7 cellular contexts compared by ENCODE assay signal in the genomic region with DNA sequence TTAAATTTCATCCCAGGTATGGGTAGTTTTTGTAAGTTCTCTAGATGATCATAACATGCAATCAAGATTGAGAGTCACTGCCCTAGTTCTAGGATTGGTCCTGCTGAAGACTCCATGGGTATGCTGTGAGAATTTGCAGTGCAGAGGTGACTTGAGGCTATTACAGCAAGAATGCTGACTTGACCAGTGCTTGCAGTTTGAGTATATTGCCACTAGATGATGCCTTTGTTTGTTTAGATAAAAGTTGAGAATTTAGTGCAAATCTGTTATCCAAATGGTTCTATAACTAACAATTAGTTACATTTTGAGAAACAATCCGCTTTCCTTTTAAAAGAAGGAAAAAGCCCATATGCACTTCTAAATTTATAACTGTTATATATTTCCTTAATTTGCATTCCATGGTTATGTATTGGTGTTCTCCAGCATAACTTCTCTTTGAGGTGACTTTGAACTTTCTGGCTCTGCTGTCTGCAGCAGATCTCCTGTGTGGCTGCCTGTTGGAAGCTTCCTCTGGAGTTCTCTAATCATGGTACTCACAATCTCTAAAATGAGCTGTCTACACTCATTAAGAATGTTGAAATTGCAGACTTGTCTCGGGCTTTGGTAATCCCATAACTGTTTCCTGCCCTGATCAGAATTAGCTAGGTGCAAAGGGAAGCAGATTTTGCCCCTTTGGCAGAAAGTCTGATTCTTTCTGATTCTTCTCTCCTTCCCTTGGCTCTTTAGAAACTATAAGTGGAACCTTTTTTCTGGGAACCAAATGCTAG. TPM values are rescaled to one million over a fixed set of nuclear protein-coding genes. Genes with fewer than 3 reads are reported as not detected.
DNase-seq lines count a peak whose midpoint lies in the region; ATAC-seq and TF ChIP-seq lines count a peak whose summit lies in the region.

No MANE protein-coding gene starts in this region.

- no peaks in the 10 kb centered on the region for H3K79me2 ChIP-seq in mesendoderm (ENCODE audit: control insufficient read depth, insufficient read depth, low read length)

- peak overlapping the region in 1 of 5 experiments; percentile 53 for H3K27ac Mint-ChIP-seq in brain
- no peak overlapping the region for H3K27ac Mint-ChIP-seq in activated T-helper 1 cell treated with anti-CD3 and anti-CD28 coated beads, Interleukin-12 subunit alpha, Interleukin-12 subunit beta, Interleukin-2, Interleukin-4 antibody, amounts not matched to agents 30 ng/mL and 10 ng/mL and 1 ng/mL, durations not matched to agents 14 hours and 24 hours and 36 hours

- peaks cover 13% of the 10 kb centered on the region for H3K36me3 ChIP-seq in mesendoderm (ENCODE audit: control insufficient read depth, insufficient read depth, low read length)

- H4K8ac ChIP-seq in mesendoderm (ENCODE audit: low read depth, low read length) = no peak overlapping the region

- no peak overlapping the region for H3K4me2 ChIP-seq in mesendoderm (ENCODE audit: low read length)

- no peaks in the 10 kb centered on the region for H3K9me3 Mint-ChIP-seq in brain
- no peaks in the 10 kb centered on the region for H3K9me3 Mint-ChIP-seq in activated T-helper 1 cell treated with anti-CD3 and anti-CD28 coated beads, Interleukin-12 subunit alpha, Interleukin-12 subunit beta, Interleukin-2, Interleukin-4 antibody, amounts not matched to agents 30 ng/mL and 10 ng/mL and 1 ng/mL, durations not matched to agents 14 hours and 24 hours and 36 hours

- no peak overlapping the region for H3K23ac ChIP-seq in mesendoderm (ENCODE audit: low read length)

- no peak overlapping the region for H3K18ac ChIP-seq in mesendoderm (ENCODE audit: low read length)

- ATAC-seq in GM21786 (IDR thresholded peaks at IDR 0.05; ENCODE audit: unreplicated experiment) = no peak

- H3K9ac ChIP-seq in mesendoderm (ENCODE audit: low read length) = no peak overlapping the region

- H3K56ac ChIP-seq in mesendoderm (ENCODE audit: low read length) = no peak overlapping the region

- peaks cover 14% of the 10 kb centered on the region for H3K36me3 Mint-ChIP-seq in brain
- peaks cover 34% of the 10 kb centered on the region for H3K36me3 Mint-ChIP-seq in activated T-helper 1 cell treated with anti-CD3 and anti-CD28 coated beads, Interleukin-12 subunit alpha, Interleukin-12 subunit beta, Interleukin-2, Interleukin-4 antibody, amounts not matched to agents 30 ng/mL and 10 ng/mL and 1 ng/mL, durations not matched to agents 14 hours and 24 hours and 36 hours (ENCODE audit: low read depth)

- H3K4me3 Mint-ChIP-seq in brain = no peak overlapping the region
- no peak overlapping the region for H3K4me3 Mint-ChIP-seq in activated T-helper 1 cell treated with anti-CD3 and anti-CD28 coated beads, Interleukin-12 subunit alpha, Interleukin-12 subunit beta, Interleukin-2, Interleukin-4 antibody, amounts not matched to agents 30 ng/mL and 10 ng/mL and 1 ng/mL, durations not matched to agents 14 hours and 24 hours and 36 hours

- no peaks in the 10 kb centered on the region for H3K4me1 ChIP-seq in mesendoderm (ENCODE audit: control insufficient read depth, low read depth, low read length)

- H3K4me3 ChIP-seq in mesendoderm (ENCODE audit: low read length) = no peak overlapping the region

- TF ChIP-seq CTCF in brain (conservative IDR thresholded peaks at IDR 0.05) = peak; percentile 46 to 47

- no peak overlapping the region for H4K5ac ChIP-seq in mesendoderm (ENCODE audit: low read length)

- H3K79me1 ChIP-seq in mesendoderm (ENCODE audit: low read length) = peaks cover 5% of the 10 kb centered on the region

- H2AK5ac ChIP-seq in mesendoderm (ENCODE audit: low read length) = no peak overlapping the region

- no peak overlapping the region for H2BK5ac ChIP-seq in mesendoderm (ENCODE audit: low read length)

- intact Hi-C loops in activated T-helper 1 cell treated with anti-CD3 and anti-CD28 coated beads, Interleukin-12 subunit alpha, Interleukin-12 subunit beta, Interleukin-2, Interleukin-4 antibody, amounts not matched to agents 30 ng/mL and 10 ng/mL and 1 ng/mL, durations not matched to agents 14 hours and 24 hours and 36 hours (cut with micrococcal nuclease) = loop anchor here (1.0 kb wide), 1 partner anchor 132 kb away; no protein-coding TSS in a partner anchor

- H3K27me3 Mint-ChIP-seq in brain = no peaks in the 10 kb centered on the region
- no peaks in the 10 kb centered on the region for H3K27me3 Mint-ChIP-seq in activated T-helper 1 cell treated with anti-CD3 and anti-CD28 coated beads, Interleukin-12 subunit alpha, Interleukin-12 subunit beta, Interleukin-2, Interleukin-4 antibody, amounts not matched to agents 30 ng/mL and 10 ng/mL and 1 ng/mL, durations not matched to agents 14 hours and 24 hours and 36 hours (ENCODE audit: insufficient read depth)

- peak; percentile 76 for DNase-seq in GM03348 (ENCODE audit: low spot score)
- DNase-seq in KBM-7 = peak; percentile 30
- peak; percentile 83 for DNase-seq in mesendoderm
- no peak for DNase-seq in NCI-H1417 treated with DMSO at 0.1 percent for 48 hours (lab: John Stamatoyannopoulos, UW)
- DNase-seq in activated T-helper 1 cell treated with anti-CD3 and anti-CD28 coated beads, Interleukin-12 subunit alpha, Interleukin-12 subunit beta, Interleukin-2, Interleukin-4 antibody, amounts not matched to agents 30 ng/mL and 10 ng/mL and 1 ng/mL, durations not matched to agents 14 hours and 24 hours and 36 hours (ENCODE audit: low spot score) = no peak

- WGBS in mesendoderm (ENCODE audit: extremely low coverage, insufficient coverage, low lambda C conversion rate) = no CpG with 5 or more reads among the region's 2 CpGs

- no peak overlapping the region for H3K4ac ChIP-seq in mesendoderm (ENCODE audit: low read depth, low read length)

- in situ Hi-C loops in KBM-7 (cut with MboI; ENCODE audit: low pct_unique_long_range_greater_than_20kb, low sequenced_read_pairs) = no loop called here

- no peak overlapping the region for H3K27ac ChIP-seq in mesendoderm (ENCODE audit: low read depth, low read length)

- H3K27me3 ChIP-seq in mesendoderm (ENCODE audit: insufficient read depth, low read length, poor library complexity) = no peaks in the 10 kb centered on the region

- H2BK15ac ChIP-seq in mesendoderm (replicated peaks; ENCODE audit: low read depth) = no peak overlapping the region

- H2BK120ac ChIP-seq in mesendoderm (ENCODE audit: low read depth, low read length) = no peak overlapping the region

- H3K4me1 Mint-ChIP-seq in brain = no peaks in the 10 kb centered on the region
- peaks cover 25% of the 10 kb centered on the region for H3K4me1 Mint-ChIP-seq in activated T-helper 1 cell treated with anti-CD3 and anti-CD28 coated beads, Interleukin-12 subunit alpha, Interleukin-12 subunit beta, Interleukin-2, Interleukin-4 antibody, amounts not matched to agents 30 ng/mL and 10 ng/mL and 1 ng/mL, durations not matched to agents 14 hours and 24 hours and 36 hours (ENCODE audit: low read depth)

RNA-seq across cellular contexts. Expression of a gene that starts 24.9 kb away (rescaled TPM):
- polyA plus RNA-seq in brain (ENCODE audit: insufficient read depth, low read depth, low replicate concordance) = 35.0 TPM
- 44.1 TPM for polyA plus RNA-seq in mesendoderm (2013, experiment 1 of 2)
- polyA plus RNA-seq in mesendoderm (2013, experiment 2 of 2) = 46.1 TPM
- total RNA-seq in activated T-helper 1 cell treated with anti-CD3 and anti-CD28 coated beads, Interleukin-12 subunit alpha, Interleukin-12 subunit beta, Interleukin-2, Interleukin-4 antibody, amounts not matched to agents 30 ng/mL and 10 ng/mL and 1 ng/mL, durations not matched to agents 14 hours and 24 hours and 36 hours = 46.4 and 48.3 TPM in 2 replicates

Comparison
In these comparisons a context has a peak if more than half of its experiments do, and no peak if none do; other contexts are left out.
1. DNase-seq: peak in GM03348 (single experiment), KBM-7 (single experiment) and mesendoderm (single experiment); none in NCI-H1417 treated with DMSO at 0.1 percent for 48 hours (single experiment) and activated T-helper 1 cell treated with anti-CD3 and anti-CD28 coated beads, Interleukin-12 subunit alpha, Interleukin-12 subunit beta, Interleukin-2, Interleukin-4 antibody, amounts not matched to agents 30 ng/mL and 10 ng/mL and 1 ng/mL, durations not matched to agents 14 hours and 24 hours and 36 hours (single experiment).